Comparison of ENCODE assay signal across 10 cellular contexts in genomic region chr3:108603689-108604088, GRCh38. TPM values are rescaled to one million over a fixed set of nuclear protein-coding genes. Genes with fewer than 3 reads are reported as not detected.
A peak's percentile ranks its signal among the peaks of the same experiment; 100 is the strongest.
DNase-seq lines count a peak whose midpoint lies in the region; ATAC-seq and TF ChIP-seq lines count a peak whose summit lies in the region.
"Had no signal": no experiment of that assay in that cellular context is flagged by ENCODE, and none has a peak within 500 bp of the region (broad histone marks: within the 10 kb centered on the region; RNA-seq: fewer than 3 reads in every experiment).

No MANE protein-coding gene starts in this region.

- CTCF ChIA-PET in CD8-positive, alpha-beta memory T cell (lab: Charles Lee), result interaction anchor here (1.8 to 8.6 kb wide), 3 partner anchors 14 to 311 kb away, joined by 8 to 75 read pairs (median 8); partner anchors contain the start of genes CIP2A and DZIP3
- CTCF ChIA-PET in MCF 10A (lab: Yijun Ruan, JAX), result no interaction called here

- H3K27ac ChIP-seq in CD8-positive, alpha-beta memory T cell (ENCODE audit: low read depth, low read length), result peak overlapping the region; percentile 34

- H3K27ac Mint-ChIP-seq in CD8-positive, alpha-beta memory T cell, result peak overlapping the region; percentile 83 to 98 (median 92)
- H3K27ac Mint-ChIP-seq in IgD-negative memory B cell, result peak overlapping the region in 2 of 3 donors; percentile 50 to 59
- H3K27ac Mint-ChIP-seq in activated naive CD8-positive, alpha-beta T cell, result peak overlapping the region; percentile 72
- peak overlapping the region; percentile 8 to 95 (median 72) for H3K27ac Mint-ChIP-seq in naive B cell
- H3K27ac Mint-ChIP-seq in MCF 10A (ENCODE audit: low read depth, unreplicated experiment), result no peak overlapping the region

- H3K36me3 Mint-ChIP-seq in CD8-positive, alpha-beta memory T cell, result peaks cover 6 to 15% (median 6%) of the 10 kb centered on the region in 3 donors
- H3K36me3 Mint-ChIP-seq in IgD-negative memory B cell, result peaks cover 7% of the 10 kb centered on the region
- H3K36me3 Mint-ChIP-seq in activated naive CD8-positive, alpha-beta T cell, result peaks cover 6% of the 10 kb centered on the region
- H3K36me3 Mint-ChIP-seq in naive B cell, result peaks cover 3 to 14% of the 10 kb centered on the region in 2 donors
- H3K36me3 Mint-ChIP-seq in MCF 10A (ENCODE audit: insufficient read depth, unreplicated experiment), result no peaks in the 10 kb centered on the region

- intact Hi-C loops in MCF 10A (cut with micrococcal nuclease), result no loop called here

- no peaks in the 10 kb centered on the region for H3K36me3 ChIP-seq in CD8-positive, alpha-beta memory T cell (ENCODE audit: insufficient read depth, low read length)

- no TSS peak for BruUV-seq in MCF 10A (replicated peaks; lab: Mats Ljungman, UMichigan)

- H3K4me3 ChIP-seq in CD8-positive, alpha-beta memory T cell (ENCODE audit: low read length), result peak overlapping the region; percentile 17

- no peaks in the 10 kb centered on the region for H3K9me3 ChIP-seq in CD8-positive, alpha-beta memory T cell (ENCODE audit: low read length)

- H3K4me1 Mint-ChIP-seq in CD8-positive, alpha-beta memory T cell, result peaks cover 52 to 86% (median 82%) of the 10 kb centered on the region in 3 donors
- peaks cover 20 to 31% (median 26%) of the 10 kb centered on the region in 3 donors for H3K4me1 Mint-ChIP-seq in IgD-negative memory B cell
- H3K4me1 Mint-ChIP-seq in activated naive CD8-positive, alpha-beta T cell (ENCODE audit: low read depth), result peaks cover 58% of the 10 kb centered on the region
- H3K4me1 Mint-ChIP-seq in naive B cell, result peaks cover 24 to 37% (median 35%) of the 10 kb centered on the region in 3 donors
- no peaks in the 10 kb centered on the region for H3K4me1 Mint-ChIP-seq in MCF 10A (ENCODE audit: insufficient read depth, unreplicated experiment)

- peaks cover 44% of the 10 kb centered on the region for H3K4me1 ChIP-seq in CD8-positive, alpha-beta memory T cell (ENCODE audit: insufficient read depth, low read length)

- peak; percentile 78 to 82 for ATAC-seq in naive B cell (ENCODE audit: low read depth in 2 of 2)
- ATAC-seq in HG03521 (IDR thresholded peaks at IDR 0.05; ENCODE audit: unreplicated experiment), result no peak
- ATAC-seq in GM21390 (IDR thresholded peaks at IDR 0.05; ENCODE audit: unreplicated experiment), result no peak
- no peak for ATAC-seq in HG02642 (IDR thresholded peaks at IDR 0.05; ENCODE audit: poor library complexity, unreplicated experiment)

- peak in 2 of 5 donors; percentile 28 to 45 for DNase-seq in CD8-positive, alpha-beta memory T cell
- DNase-seq in naive B cell (peak; percentile 38), MCF 10A (ENCODE audit: unreplicated experiment) (no peak)
- DNase-seq: head of caudate nucleus, NCI-H2081 treated with DMSO at 0.1 percent for 48 hours had no signal

- H3K4me3 Mint-ChIP-seq in CD8-positive, alpha-beta memory T cell, result peak overlapping the region; percentile 57 to 86 (median 80)
- peak overlapping the region in 2 of 4 donors; percentile 34 to 82 for H3K4me3 Mint-ChIP-seq in IgD-negative memory B cell
- H3K4me3 Mint-ChIP-seq in activated naive CD8-positive, alpha-beta T cell, result peak overlapping the region; percentile 52
- peak overlapping the region; percentile 2 to 85 (median 64) for H3K4me3 Mint-ChIP-seq in naive B cell
- no peak overlapping the region for H3K4me3 Mint-ChIP-seq in MCF 10A (ENCODE audit: unreplicated experiment)

- TF ChIP-seq CTCF in MCF 10A (IDR thresholded peaks at IDR 0.05; ENCODE audit: unreplicated experiment), result no peak

- H3K27me3 ChIP-seq in CD8-positive, alpha-beta memory T cell (ENCODE audit: insufficient read depth, low read length, poor library complexity, severe bottlenecking), result no peaks in the 10 kb centered on the region

- H3K27me3 Mint-ChIP-seq in CD8-positive, alpha-beta memory T cell, result no peaks in the 10 kb centered on the region
- H3K27me3 Mint-ChIP-seq in IgD-negative memory B cell, result no peaks in the 10 kb centered on the region
- H3K27me3 Mint-ChIP-seq in activated naive CD8-positive, alpha-beta T cell, result no peaks in the 10 kb centered on the region
- no peaks in the 10 kb centered on the region for H3K27me3 Mint-ChIP-seq in naive B cell
- H3K27me3 Mint-ChIP-seq in MCF 10A (ENCODE audit: insufficient read depth, unreplicated experiment), result no peaks in the 10 kb centered on the region

- no peaks in the 10 kb centered on the region for H3K9me3 Mint-ChIP-seq in CD8-positive, alpha-beta memory T cell
- H3K9me3 Mint-ChIP-seq in IgD-negative memory B cell (no peaks in the 10 kb centered on the region), naive B cell (no peaks in the 10 kb centered on the region), MCF 10A (ENCODE audit: unreplicated experiment) (no peaks in the 10 kb centered on the region)
- H3K9me3 Mint-ChIP-seq in activated naive CD8-positive, alpha-beta T cell (ENCODE audit: low read depth), result no peaks in the 10 kb centered on the region

- POLR2A ChIA-PET in CD8-positive, alpha-beta memory T cell (lab: Charles Lee), result interaction anchor here (1.0 to 9.2 kb wide), 2 partner anchors 14 to 1081 kb away, joined by 4 to 99 read pairs; partner anchors contain the start of genes CIP2A and DZIP3
- POLR2A ChIA-PET in MCF 10A (lab: Yijun Ruan, JAX), result interaction anchor here (0.7 to 1.5 kb wide), 2 partner anchors 14 to 590 kb away, joined by 3 to 6 read pairs; partner anchors contain the start of gene DZIP3

RNA-seq across cellular contexts. Expression of gene DZIP3, which starts 14.2 kb away (rescaled TPM):
- total RNA-seq in CD8-positive, alpha-beta memory T cell, result 10 to 100 TPM in 1 of 2 experiments, 1 to 10 TPM in 1; 8.6 to 10.5 TPM
- 14.3 TPM for polyA plus RNA-seq in CD8-positive, alpha-beta memory T cell
- polyA plus RNA-seq in IgD-negative memory B cell, result 6.2 TPM
- 10 to 100 TPM in 5 of 6 donors, 1 to 10 TPM in 1; 10.0 to 21.7 (median 17.6) TPM for polyA plus RNA-seq in naive B cell (ENCODE audit: low read depth in 6 of 6)
- 10.1 and 10.3 TPM in 2 replicates for total RNA-seq in MCF 10A (2022)

RNA-seq across cellular contexts. Expression of gene CIP2A, which starts 14.5 kb away (rescaled TPM):
- total RNA-seq in CD8-positive, alpha-beta memory T cell, result 10 to 100 TPM; 41.7 to 42.6 TPM
- 3.5 TPM for polyA plus RNA-seq in CD8-positive, alpha-beta memory T cell
- polyA plus RNA-seq in IgD-negative memory B cell (2.7 TPM), naive B cell (ENCODE audit: low read depth in 6 of 6) (1 to 10 TPM; 3.4 to 7.6 (median 4.8) TPM)
- 15.5 and 23.9 TPM in 2 replicates for total RNA-seq in MCF 10A (2022)

Comparison
In these comparisons a context has a peak if more than half of its experiments do, and no peak if none do; other contexts are left out.
1. ATAC-seq: peak in naive B cell (2 of 2); none in HG03521 (single experiment), GM21390 (single experiment) and HG02642 (single experiment).